13 cellular contexts compared by ENCODE assay signal in genomic region chr18:28041366-28041765, GRCh38.
DNase-seq lines count a peak whose midpoint lies in the region; FAIRE-seq and TF ChIP-seq lines count a peak whose summit lies in the region.
"Had no signal": no experiment of that assay in that cellular context is flagged by ENCODE, and none has a peak within 500 bp of the region (broad histone marks: within the 10 kb centered on the region; RNA-seq: fewer than 3 reads in every experiment).

No MANE protein-coding gene starts in this region.

- no peaks in the 10 kb centered on the region for H3K36me3 ChIP-seq in ectodermal cell (ENCODE audit: control insufficient read depth, insufficient read depth, low read length)
- H3K36me3 ChIP-seq: lower lobe of right lung had no signal

- DNase-seq in D721Med (ENCODE audit: insufficient read length, low spot score), result no peak
- peak; percentile 80 for DNase-seq in NCI-H82 treated with DMSO at 0.1 percent for 48 hours (lab: John Stamatoyannopoulos, UW; ENCODE audit: unreplicated experiment)
- no peak for DNase-seq in glutamatergic neuron
- DNase-seq in HuH-7 (ENCODE audit: low spot score), result no peak
- no peak for DNase-seq in activated effector memory CD4-positive, alpha-beta T cell treated with Interleukin-2 at 50 U/mL for 16 hours
- DNase-seq in activated naive CD4-positive, alpha-beta T cell (lab: John Stamatoyannopoulos, UW), result no peak
- DNase-seq: CD8-positive, alpha-beta T cell; KBM-7; lower lobe of right lung; SHP77 had no signal

- peaks cover 54% of the 10 kb centered on the region for H3K4me1 ChIP-seq in ectodermal cell (ENCODE audit: control insufficient read depth, insufficient read depth, low read length)
- H3K4me1 ChIP-seq: lower lobe of right lung had no signal

- TF ChIP-seq CTCF in D721Med (IDR thresholded peaks at IDR 0.05; ENCODE audit: insufficient read depth, missing control alignments), result no peak
- no peak for TF ChIP-seq CTCF in nephron (IDR thresholded peaks at IDR 0.05; ENCODE audit: unreplicated experiment in 3 of 3)
- no peak for TF ChIP-seq CTCF in glutamatergic neuron (IDR thresholded peaks at IDR 0.05; ENCODE audit: partially characterized antibody, unreplicated experiment)

- no peak overlapping the region for H3K4me3 ChIP-seq in ectodermal cell (ENCODE audit: insufficient read depth, low read depth, low read length)
- H3K4me3 ChIP-seq: coronary artery, lower lobe of right lung had no signal

- H3K27ac ChIP-seq in ectodermal cell (ENCODE audit: insufficient read depth, low read depth, low read length, poor library complexity, severe bottlenecking), result peak overlapping the region; percentile 70
- H3K27ac ChIP-seq: coronary artery, lower lobe of right lung had no signal

- 41 to 54% methylated on average over 5 of the region's 5 CpGs for WGBS in ectodermal cell, 2 experiments

- H3K27me3 Mint-ChIP-seq in nephron (ENCODE audit: low read depth), result no peaks in the 10 kb centered on the region
- H3K27me3 Mint-ChIP-seq in glutamatergic neuron (ENCODE audit: unreplicated experiment), result peaks cover 7% of the 10 kb centered on the region

- H3K4me1 Mint-ChIP-seq in nephron, result peaks cover 36% of the 10 kb centered on the region
- peaks cover 20% of the 10 kb centered on the region for H3K4me1 Mint-ChIP-seq in glutamatergic neuron (ENCODE audit: low read depth, unreplicated experiment)

- no peaks in the 10 kb centered on the region for H3K27me3 ChIP-seq in ectodermal cell (ENCODE audit: control insufficient read depth, insufficient read depth, low read length, poor library complexity, severe bottlenecking)

- no peaks in the 10 kb centered on the region for H3K9me3 ChIP-seq in ectodermal cell (ENCODE audit: control insufficient read depth, low read length)
- H3K9me3 ChIP-seq: lower lobe of right lung had no signal

- peak; percentile 99 for FAIRE-seq in D721Med (lab: Jason Lieb, UNC)

- H3K9me3 Mint-ChIP-seq in nephron, result no peaks in the 10 kb centered on the region
- peaks cover 3% of the 10 kb centered on the region for H3K9me3 Mint-ChIP-seq in glutamatergic neuron (ENCODE audit: unreplicated experiment)

- no peaks in the 10 kb centered on the region for H3K36me3 Mint-ChIP-seq in nephron (ENCODE audit: low read depth)
- H3K36me3 Mint-ChIP-seq in glutamatergic neuron (ENCODE audit: unreplicated experiment), result no peaks in the 10 kb centered on the region
- H3K36me3 Mint-ChIP-seq: CD8-positive, alpha-beta T cell had no signal

- peak overlapping the region in 2 of 3 experiments; percentile 61 to 72 for H3K27ac Mint-ChIP-seq in nephron
- H3K27ac Mint-ChIP-seq in glutamatergic neuron (ENCODE audit: unreplicated experiment), result no peak overlapping the region
- H3K27ac Mint-ChIP-seq: CD8-positive, alpha-beta T cell had no signal

- no peak overlapping the region for H3K4me3 Mint-ChIP-seq in nephron
- no peak overlapping the region for H3K4me3 Mint-ChIP-seq in glutamatergic neuron (ENCODE audit: unreplicated experiment)
- H3K4me3 Mint-ChIP-seq: CD8-positive, alpha-beta T cell had no signal
